4 cellular contexts compared by ENCODE assay signal in the genomic region with DNA sequence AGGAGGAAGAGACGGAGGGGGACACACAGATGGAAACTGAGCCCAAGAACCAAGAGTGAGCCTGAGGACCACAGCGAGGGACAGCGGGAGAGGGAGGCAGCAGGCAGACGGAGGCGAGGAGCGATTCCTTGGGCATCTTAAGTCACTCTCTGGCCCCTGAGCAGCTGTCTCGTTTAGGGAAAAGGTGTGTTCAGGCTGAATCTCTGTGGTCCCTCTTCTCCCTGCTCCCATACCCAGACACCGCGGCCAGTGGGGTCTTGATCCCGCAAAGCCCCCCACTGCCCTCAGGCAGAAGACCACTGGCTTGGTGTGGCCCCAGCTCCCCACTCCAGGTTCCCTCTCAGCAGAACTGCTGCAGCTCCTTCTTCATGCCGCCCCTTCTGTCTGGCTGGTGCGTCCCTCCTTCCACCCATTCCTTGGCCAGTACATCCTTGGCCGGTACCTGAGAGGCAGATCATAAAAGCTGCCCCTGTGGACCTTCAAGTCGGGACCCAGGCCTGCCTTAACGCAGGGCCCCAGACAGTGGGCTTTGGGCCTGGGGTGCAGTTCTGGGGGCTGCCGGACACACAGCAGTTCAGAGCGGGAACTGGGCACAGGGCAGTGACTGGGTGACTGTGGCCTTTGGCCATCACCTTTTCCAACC.
TF ChIP-seq lines count a peak whose summit lies in the region.

No MANE protein-coding gene starts in this region.

TF ChIP-seq in HCT116, 20 proteins besides CTCF, POLR2A, EP300 and RAD21:
- TF ChIP-seq, protein P1, sequence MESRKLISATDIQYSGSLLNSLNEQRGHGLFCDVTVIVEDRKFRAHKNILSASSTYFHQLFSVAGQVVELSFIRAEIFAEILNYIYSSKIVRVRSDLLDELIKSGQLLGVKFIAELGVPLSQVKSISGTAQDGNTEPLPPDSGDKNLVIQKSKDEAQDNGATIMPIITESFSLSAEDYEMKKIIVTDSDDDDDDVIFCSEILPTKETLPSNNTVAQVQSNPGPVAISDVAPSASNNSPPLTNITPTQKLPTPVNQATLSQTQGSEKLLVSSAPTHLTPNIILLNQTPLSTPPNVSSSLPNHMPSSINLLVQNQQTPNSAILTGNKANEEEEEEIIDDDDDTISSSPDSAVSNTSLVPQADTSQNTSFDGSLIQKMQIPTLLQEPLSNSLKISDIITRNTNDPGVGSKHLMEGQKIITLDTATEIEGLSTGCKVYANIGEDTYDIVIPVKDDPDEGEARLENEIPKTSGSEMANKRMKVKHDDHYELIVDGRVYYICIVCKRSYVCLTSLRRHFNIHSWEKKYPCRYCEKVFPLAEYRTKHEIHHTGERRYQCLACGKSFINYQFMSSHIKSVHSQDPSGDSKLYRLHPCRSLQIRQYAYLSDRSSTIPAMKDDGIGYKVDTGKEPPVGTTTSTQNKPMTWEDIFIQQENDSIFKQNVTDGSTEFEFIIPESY (IDR thresholded peaks at IDR 0.05; ENCODE audit: extremely low read depth, insufficient replicate concordance, low read length) = no peak
- TF ChIP-seq SIN3A (IDR thresholded peaks at IDR 0.05; ENCODE audit: low read depth) (no peak), ZNF274 (IDR thresholded peaks at IDR 0.05; ENCODE audit: low read depth, low read length) (no peak), SP1 (IDR thresholded peaks at IDR 0.05; ENCODE audit: low read depth) (no peak)
- TF ChIP-seq, protein P2, sequence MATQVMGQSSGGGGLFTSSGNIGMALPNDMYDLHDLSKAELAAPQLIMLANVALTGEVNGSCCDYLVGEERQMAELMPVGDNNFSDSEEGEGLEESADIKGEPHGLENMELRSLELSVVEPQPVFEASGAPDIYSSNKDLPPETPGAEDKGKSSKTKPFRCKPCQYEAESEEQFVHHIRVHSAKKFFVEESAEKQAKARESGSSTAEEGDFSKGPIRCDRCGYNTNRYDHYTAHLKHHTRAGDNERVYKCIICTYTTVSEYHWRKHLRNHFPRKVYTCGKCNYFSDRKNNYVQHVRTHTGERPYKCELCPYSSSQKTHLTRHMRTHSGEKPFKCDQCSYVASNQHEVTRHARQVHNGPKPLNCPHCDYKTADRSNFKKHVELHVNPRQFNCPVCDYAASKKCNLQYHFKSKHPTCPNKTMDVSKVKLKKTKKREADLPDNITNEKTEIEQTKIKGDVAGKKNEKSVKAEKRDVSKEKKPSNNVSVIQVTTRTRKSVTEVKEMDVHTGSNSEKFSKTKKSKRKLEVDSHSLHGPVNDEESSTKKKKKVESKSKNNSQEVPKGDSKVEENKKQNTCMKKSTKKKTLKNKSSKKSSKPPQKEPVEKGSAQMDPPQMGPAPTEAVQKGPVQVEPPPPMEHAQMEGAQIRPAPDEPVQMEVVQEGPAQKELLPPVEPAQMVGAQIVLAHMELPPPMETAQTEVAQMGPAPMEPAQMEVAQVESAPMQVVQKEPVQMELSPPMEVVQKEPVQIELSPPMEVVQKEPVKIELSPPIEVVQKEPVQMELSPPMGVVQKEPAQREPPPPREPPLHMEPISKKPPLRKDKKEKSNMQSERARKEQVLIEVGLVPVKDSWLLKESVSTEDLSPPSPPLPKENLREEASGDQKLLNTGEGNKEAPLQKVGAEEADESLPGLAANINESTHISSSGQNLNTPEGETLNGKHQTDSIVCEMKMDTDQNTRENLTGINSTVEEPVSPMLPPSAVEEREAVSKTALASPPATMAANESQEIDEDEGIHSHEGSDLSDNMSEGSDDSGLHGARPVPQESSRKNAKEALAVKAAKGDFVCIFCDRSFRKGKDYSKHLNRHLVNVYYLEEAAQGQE (IDR thresholded peaks at IDR 0.05; ENCODE audit: low read depth) = no peak

TF ChIP-seq in GM12878, 131 proteins besides CTCF, POLR2A, EP300 and RAD21 (continues in another document):
- TF ChIP-seq HDAC2 (IDR thresholded peaks at IDR 0.05) = no peak
- no peak for TF ChIP-seq CREM (IDR thresholded peaks at IDR 0.05; ENCODE audit: low read depth)
- TF ChIP-seq LARP7 (IDR thresholded peaks at IDR 0.05) = no peak
- no peak for TF ChIP-seq NFIC (IDR thresholded peaks at IDR 0.05; ENCODE audit: low read depth, low read length)
- TF ChIP-seq CHD2 (IDR thresholded peaks at IDR 0.05; ENCODE audit: borderline replicate concordance, low read depth, low read length) = no peak
- no peak for TF ChIP-seq MTA3 (IDR thresholded peaks at IDR 0.05; ENCODE audit: borderline replicate concordance, low read length)
- no peak for TF ChIP-seq CBFB (IDR thresholded peaks at IDR 0.05; ENCODE audit: low read depth)
- no peak for TF ChIP-seq CUX1 (IDR thresholded peaks at IDR 0.05; ENCODE audit: insufficient replicate concordance, low read depth, low read length)
- TF ChIP-seq HDAC6 (IDR thresholded peaks at IDR 0.05; ENCODE audit: unreplicated experiment) = no peak

TF ChIP-seq in HepG2, 621 proteins besides CTCF, POLR2A, EP300 and RAD21:
- TF ChIP-seq PLRG1 (conservative IDR thresholded peaks at IDR 0.05) (no peak), NRL (CRISPR knock-in tag; IDR thresholded peaks at IDR 0.05; ENCODE audit: borderline replicate concordance) (0 out of 2 replicates have a peak, but pooled peaks have one; percentile 24)

TF ChIP-seq in GM12891, 5 proteins besides CTCF, POLR2A, EP300 and RAD21:
- TF ChIP-seq SPI1 (IDR thresholded peaks at IDR 0.05; ENCODE audit: low read depth, low read length) (no peak), POLR2AphosphoS5 (IDR thresholded peaks at IDR 0.05; ENCODE audit: low read depth, low read length) (no peak), PAX5 (IDR thresholded peaks at IDR 0.05; ENCODE audit: insufficient read depth, low read length, severe bottlenecking) (no peak), POU2F2 (IDR thresholded peaks at IDR 0.05; ENCODE audit: low read depth, low read length) (no peak), TAF1 (IDR thresholded peaks at IDR 0.05; ENCODE audit: low read depth, low read length) (no peak)
